In the genomic region with DNA sequence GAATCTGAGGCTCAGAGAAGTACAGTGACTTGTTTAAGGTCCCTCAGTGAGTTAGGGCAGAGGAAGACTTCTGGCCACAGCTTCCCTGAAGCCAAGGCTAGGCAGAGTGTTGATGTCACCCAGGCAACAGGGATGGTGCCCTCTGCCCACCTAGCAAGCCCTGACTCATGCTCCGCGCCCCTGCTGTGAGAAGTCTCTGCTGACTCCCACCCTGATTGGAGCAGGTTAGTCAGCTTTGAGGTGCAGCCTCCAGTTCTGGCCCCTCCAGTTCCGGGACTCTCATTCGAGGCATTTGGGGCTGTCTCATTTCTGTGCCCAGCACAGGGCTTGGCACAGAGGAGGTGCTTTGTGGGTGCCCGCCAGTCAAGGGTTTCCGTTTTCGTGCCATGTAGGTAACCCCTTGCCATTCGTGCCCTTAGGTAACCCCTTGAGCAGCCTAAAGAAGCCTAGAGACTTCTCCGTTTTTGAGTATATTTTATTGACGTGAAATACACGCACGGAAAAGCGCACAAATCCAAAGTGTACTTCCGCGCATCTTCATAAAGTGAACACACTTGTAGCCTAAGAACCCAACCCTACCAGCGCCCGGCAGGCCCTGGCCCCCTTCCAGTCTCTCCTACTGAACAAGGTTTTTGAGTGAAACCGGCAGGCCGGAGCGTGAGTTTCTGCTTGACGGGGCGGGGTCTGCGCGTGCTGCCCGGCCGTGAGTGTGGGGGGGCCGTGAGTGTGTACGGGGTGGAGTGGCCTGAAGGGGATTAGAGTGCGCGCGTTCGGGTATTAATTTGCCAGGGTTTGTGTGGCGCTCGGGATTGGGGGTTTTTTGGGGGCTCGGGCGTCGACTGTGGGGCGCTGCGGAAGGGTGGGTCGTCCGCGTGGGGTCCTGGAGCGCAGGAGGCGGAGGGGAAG, we compare ENCODE assay signal across 9 cellular contexts. TPM values are rescaled to one million over a fixed set of nuclear protein-coding genes. Genes with fewer than 3 reads are reported as not detected.
DNase-seq lines count a peak whose midpoint lies in the region; ATAC-seq and TF ChIP-seq lines count a peak whose summit lies in the region.
"Not testable (repeated sequence)": the region's sequence is repeated elsewhere in the genome, so short reads cannot be mapped to it uniquely, and the experiment has no call there.
"Had no signal": no experiment of that assay in that cellular context is flagged by ENCODE, and none has a peak within 500 bp of the region (broad histone marks: within the 10 kb centered on the region; RNA-seq: fewer than 3 reads in every experiment).

No MANE protein-coding gene starts in this region.

- not testable (repeated sequence) for TF ChIP-seq CTCF in Peyer's patch (IDR thresholded peaks at IDR 0.05); left lung (IDR thresholded peaks at IDR 0.05); spleen (IDR thresholded peaks at IDR 0.05 in 8 of 11, conservative IDR thresholded peaks at IDR 0.05 in 3 of 11)

- TF ChIP-seq POLR2A in Peyer's patch (IDR thresholded peaks at IDR 0.05); spleen (IDR thresholded peaks at IDR 0.05): not testable (repeated sequence)

- not testable (repeated sequence) for H3K79me2 ChIP-seq in ACC112 (ENCODE audit: control insufficient read depth, insufficient read depth, low read length, unreplicated experiment)

- H3K4me3 Mint-ChIP-seq in central memory CD8-positive, alpha-beta T cell, result not testable (repeated sequence)

- not testable (repeated sequence) for H3K36me3 ChIP-seq in ACC112 (ENCODE audit: insufficient read depth, low read length); Peyer's patch; left lung; spleen

- not testable (repeated sequence) for H3K27me3 ChIP-seq in ACC112 (ENCODE audit: insufficient read depth, low read length); Peyer's patch; left lung; spleen (replicated peaks in 1 of 7)

- H3K4me1 Mint-ChIP-seq in central memory CD8-positive, alpha-beta T cell, result not testable (repeated sequence)

- not testable (repeated sequence) for H3K27ac Mint-ChIP-seq in central memory CD8-positive, alpha-beta T cell (ENCODE audit: low read depth)

- not testable (repeated sequence) for DNase-seq in Peyer's patch; central memory CD8-positive, alpha-beta T cell (ENCODE audit: low spot score in 2 of 2); left lung; spleen

- WGBS in spleen, 5 donors, result no CpG with 5 or more reads among the region's 44 CpGs

- not testable (repeated sequence) for H3K4me1 ChIP-seq in ACC112 (ENCODE audit: control insufficient read depth, insufficient read depth, low read length, unreplicated experiment); Peyer's patch; left lung; spleen

- ATAC-seq in GM19023 (IDR thresholded peaks at IDR 0.05; ENCODE audit: unreplicated experiment) (peak; percentile 44), GM21825 (IDR thresholded peaks at IDR 0.05; ENCODE audit: unreplicated experiment) (peak; percentile 16), HG03135 (IDR thresholded peaks at IDR 0.05; ENCODE audit: unreplicated experiment) (peak; percentile 38), left lung (peak; percentile 83)
- peak; percentile 84 for ATAC-seq in central memory CD8-positive, alpha-beta T cell (replicated peaks; ENCODE audit: extremely low read depth, poor library complexity, severe bottlenecking)

- H3K36me3 Mint-ChIP-seq in central memory CD8-positive, alpha-beta T cell (ENCODE audit: insufficient read depth), result not testable (repeated sequence)

- H3K27me3 Mint-ChIP-seq in central memory CD8-positive, alpha-beta T cell, result not testable (repeated sequence)

- H3K9me3 ChIP-seq in Peyer's patch, left lung, spleen: not testable (repeated sequence)

- not testable (repeated sequence) for H3K27ac ChIP-seq in ACC112 (ENCODE audit: low read depth, low read length); left lung
- H3K27ac ChIP-seq in Peyer's patch, result peak overlapping the region in 3 of 4 donors; percentile 72 to 90 (median 80)
- H3K27ac ChIP-seq in spleen, result peak overlapping the region in 5 of 8 donors; percentile 83 to 95 (median 86)

- not testable (repeated sequence) for H3K9me3 Mint-ChIP-seq in central memory CD8-positive, alpha-beta T cell

- peak overlapping the region; percentile 70; the same call in 1 of the 2 replicates for H3K4me3 ChIP-seq in ACC112 (ENCODE audit: low read depth, low read length)
- peak overlapping the region; percentile 33 to 62 (median 43) for H3K4me3 ChIP-seq in Peyer's patch
- not testable (repeated sequence) for H3K4me3 ChIP-seq in left lung
- H3K4me3 ChIP-seq in spleen, result peak overlapping the region in 5 of 8 donors; percentile 43 to 66 (median 53)

- intact Hi-C loops in left lung (cut with DNase I); spleen (cut with DNase I; ENCODE audit: low total_unique reads): not testable (repeated sequence)

- H2AFZ ChIP-seq in ACC112 (ENCODE audit: low read length, unreplicated experiment), result not testable (repeated sequence)

RNA-seq across cellular contexts. Expression of gene GRAPL, which starts 16.9 kb away (rescaled TPM):
- 10 to 100 TPM in 2 of 4 donors, 1 to 10 TPM in 2; 3.7 to 17.3 (median 9.2) TPM for total RNA-seq in Peyer's patch
- 1 to 10 TPM; 4.8 to 6.9 TPM for total RNA-seq in left lung
- 100 to 1,000 TPM in 1 of 7 donors, 10 to 100 TPM in 6; 42.7 to 112 (median 65.1) TPM for total RNA-seq in spleen
- polyA plus RNA-seq in spleen, result 10 to 100 TPM; 13.0 to 54.5 (median 15.5) TPM
- total RNA-seq: MCF 10A had no signal

Comparison
In these comparisons a context has a peak if more than half of its experiments do, and no peak if none do; other contexts are left out.
1. ATAC-seq: peak in every context shown above with its lines; median percentile 84 in central memory CD8-positive, alpha-beta T cell; 83 in left lung; 44 in GM19023; 38 in HG03135; 16 in GM21825.